ENCODE assay signal across 8 cellular contexts in genomic region chr9:42852133-42852532, GRCh38.
DNase-seq lines count a peak whose midpoint lies in the region; ATAC-seq and TF ChIP-seq lines count a peak whose summit lies in the region.

No MANE protein-coding gene starts in this region.

- H3K79me2 ChIP-seq in KMS-11 (ENCODE audit: insufficient read depth, low read depth), result no peaks in the 10 kb centered on the region

- H3K27ac ChIP-seq in KMS-11 (no peak overlapping the region), adrenal gland (no peak overlapping the region), iPS-20b (ENCODE audit: low read length) (no peak overlapping the region)

- ATAC-seq in GM19025 (IDR thresholded peaks at IDR 0.05; ENCODE audit: low read depth, unreplicated experiment) (peak; percentile 92), HG02884 (IDR thresholded peaks at IDR 0.05; ENCODE audit: unreplicated experiment) (no peak), HG03439 (IDR thresholded peaks at IDR 0.05; ENCODE audit: unreplicated experiment) (no peak)

- DNase-seq in adrenal gland (peak in 5 of 7 donors; percentile 10 to 76 (median 54)), stromal cell of bone marrow (ENCODE audit: low read depth) (peak; percentile 4), NCI-H526 (lab: John Stamatoyannopoulos, UW) (no peak)

- TF ChIP-seq POLR2A in adrenal gland (IDR thresholded peaks at IDR 0.05), result no peak

- H3K4me3 ChIP-seq in KMS-11 (IDR thresholded peaks at IDR 0.05; ENCODE audit: insufficient read depth, low read depth, low read length) (no peak overlapping the region), adrenal gland (no peak overlapping the region), iPS-20b (ENCODE audit: low read length) (peak overlapping the region; percentile 63; the same call in 1 of the 2 replicates)

- no peaks in the 10 kb centered on the region for H3K9me3 ChIP-seq in adrenal gland (replicated peaks in 1 of 3)
- H3K9me3 ChIP-seq in iPS-20b (ENCODE audit: insufficient read depth, low read depth, low read length), result no peaks in the 10 kb centered on the region

- intact Hi-C loops in adrenal gland (cut with DNase I), result no loop called here

- no peak overlapping the region for H3K9ac ChIP-seq in KMS-11
- no peak overlapping the region for H3K9ac ChIP-seq in iPS-20b (ENCODE audit: low read depth, low read length)

- H3K27me3 ChIP-seq in KMS-11 (ENCODE audit: insufficient read depth, low read depth) (no peaks in the 10 kb centered on the region), adrenal gland (no peaks in the 10 kb centered on the region), iPS-20b (ENCODE audit: insufficient read depth, low read length) (peaks cover 5% of the 10 kb centered on the region; the same call in 1 of the 2 replicates)

- H3K36me3 ChIP-seq in KMS-11 (ENCODE audit: insufficient read depth) (no peaks in the 10 kb centered on the region), adrenal gland (replicated peaks in 1 of 2) (no peaks in the 10 kb centered on the region), iPS-20b (ENCODE audit: insufficient read depth, low read depth, low read length) (no peaks in the 10 kb centered on the region)

- 0 to 2% (median 1%) methylated on average over 3 to 38 of the region's 38 CpGs for WGBS in adrenal gland, 4 donors

- H3K4me2 ChIP-seq in KMS-11, result no peak overlapping the region

- H2AFZ ChIP-seq in KMS-11 (ENCODE audit: low read depth), result peak overlapping the region; percentile 14; the same call in 1 of the 2 replicates

- H3K4me1 ChIP-seq in KMS-11 (ENCODE audit: low read depth, poor library complexity, severe bottlenecking), result no peaks in the 10 kb centered on the region
- no peaks in the 10 kb centered on the region for H3K4me1 ChIP-seq in adrenal gland (replicated peaks in 1 of 2)
- no peaks in the 10 kb centered on the region for H3K4me1 ChIP-seq in iPS-20b (ENCODE audit: insufficient read depth, low read length)

- no peaks in the 10 kb centered on the region for H4K20me1 ChIP-seq in KMS-11 (ENCODE audit: insufficient read depth)

- TF ChIP-seq CTCF in KMS-11 (conservative IDR thresholded peaks at IDR 0.05; ENCODE audit: low read depth, low read length) (no peak), adrenal gland (IDR thresholded peaks at IDR 0.05) (peak in 1 of 6 experiments; percentile 46)

Comparison
In these comparisons a context has a peak if more than half of its experiments do, and no peak if none do; other contexts are left out.
1. DNase-seq: peak in adrenal gland (5 of 7) and stromal cell of bone marrow (single experiment); none in NCI-H526 (0 of 2).